ENCODE assay signal across 13 cellular contexts in genomic region chr6:116328528-116328903, GRCh38. TPM values are rescaled to one million over a fixed set of nuclear protein-coding genes. Genes with fewer than 3 reads are reported as not detected.
DNase-seq lines count a peak whose midpoint lies in the region; ATAC-seq and TF ChIP-seq lines count a peak whose summit lies in the region.
"Had no signal": no experiment of that assay in that cellular context is flagged by ENCODE, and none has a peak within 500 bp of the region (broad histone marks: within the 10 kb centered on the region; RNA-seq: fewer than 3 reads in every experiment).

No MANE protein-coding gene starts in this region.

- TF ChIP-seq POLR2A in prostate gland (IDR thresholded peaks at IDR 0.05) = no peak

- H3K27ac ChIP-seq in prostate gland (peak overlapping the region; percentile 24 to 45), dorsolateral prefrontal cortex (peak overlapping the region in 12 of 59 donors; percentile 2 to 57 (median 27))
- H3K27ac ChIP-seq: RWPE1 had no signal

- ATAC-seq in left ventricle myocardium superior = peak; percentile 33
- ATAC-seq: HCT116 had no signal

- H3K4me3 ChIP-seq in AG10803 (ENCODE audit: low read length) = no peak overlapping the region
- no peak overlapping the region for H3K4me3 ChIP-seq in prostate gland
- H3K4me3 ChIP-seq in dorsolateral prefrontal cortex = no peak overlapping the region

- intact Hi-C loops in left ventricle myocardium superior (cut with micrococcal nuclease) = no loop called here
- intact Hi-C loops in prostate gland (cut with DNase I) = no loop called here
- intact Hi-C loops in dorsolateral prefrontal cortex (cut with DNase I) = no loop called here

- peak; percentile 60 for DNase-seq in AG10803 (ENCODE audit: low read depth)
- peak; percentile 53 for DNase-seq in amniotic epithelial cell (ENCODE audit: low read depth)
- no peak for DNase-seq in left ventricle myocardium superior
- DNase-seq in prostate gland (ENCODE audit: low spot score) = no peak
- no peak for DNase-seq in NCI-H146 treated with DMSO at 0.1 percent for 48 hours (lab: John Stamatoyannopoulos, UW; ENCODE audit: unreplicated experiment)
- DNase-seq in NCI-H774 (lab: John Stamatoyannopoulos, UW) = no peak
- no peak for DNase-seq in midbrain (lab: John Stamatoyannopoulos, UW)
- no peak for DNase-seq in dorsolateral prefrontal cortex
- DNase-seq: naive B cell; NCI-H2029; stimulated activated CD4-positive, alpha-beta T cell treated with anti-CD3 and anti-CD28 coated beads, Interleukin-4, amount 100 ng/mL, for 1 hour had no signal

- no peaks in the 10 kb centered on the region for H3K9me3 ChIP-seq in prostate gland

- TF ChIP-seq CTCF in AG10803 (conservative IDR thresholded peaks at IDR 0.05; ENCODE audit: low read length) (no peak), prostate gland (IDR thresholded peaks at IDR 0.05) (no peak), dorsolateral prefrontal cortex (IDR thresholded peaks at IDR 0.05 in 54 of 56, conservative IDR thresholded peaks at IDR 0.05 in 2 of 56; ENCODE audit: low read depth in 1 of 56, partially characterized antibody in 56 of 56) (no peak)

- no peaks in the 10 kb centered on the region for H3K27me3 ChIP-seq in prostate gland (replicated peaks; ENCODE audit: insufficient read depth)
- H3K27me3 ChIP-seq in dorsolateral prefrontal cortex = no peaks in the 10 kb centered on the region

- H3K36me3 ChIP-seq in prostate gland = no peaks in the 10 kb centered on the region

- no peaks in the 10 kb centered on the region for H3K4me1 ChIP-seq in prostate gland (replicated peaks)

- 59% methylated on average over 1 of the region's 1 CpG for WGBS in prostate gland

RNA-seq across cellular contexts. Expression of gene DSE, which starts 42.2 kb away (rescaled TPM):
- total RNA-seq in left ventricle myocardium superior (12.7 TPM), prostate gland (10 to 100 TPM; 15.8 to 36.5 TPM), dorsolateral prefrontal cortex (10 to 100 TPM; 10.7 to 45.2 (median 20.5) TPM)

RNA-seq across cellular contexts. Expression of gene TSPYL1, which starts 48.8 kb away (rescaled TPM):
- total RNA-seq in left ventricle myocardium superior (96.8 TPM), prostate gland (100 to 1,000 TPM; 112 to 159 TPM), dorsolateral prefrontal cortex (100 to 1,000 TPM; 121 to 538 (median 358) TPM)

Comparison
In these comparisons a context has a peak if more than half of its experiments do, and no peak if none do; other contexts are left out.
1. DNase-seq: peak in AG10803 (single experiment) and amniotic epithelial cell (single experiment); none in left ventricle myocardium superior (single experiment), prostate gland (single experiment), NCI-H146 treated with DMSO at 0.1 percent for 48 hours (single experiment), NCI-H774 (single experiment), midbrain (single experiment) and dorsolateral prefrontal cortex (0 of 10).